ENCODE assay signal across 8 cellular contexts in the genomic region with DNA sequence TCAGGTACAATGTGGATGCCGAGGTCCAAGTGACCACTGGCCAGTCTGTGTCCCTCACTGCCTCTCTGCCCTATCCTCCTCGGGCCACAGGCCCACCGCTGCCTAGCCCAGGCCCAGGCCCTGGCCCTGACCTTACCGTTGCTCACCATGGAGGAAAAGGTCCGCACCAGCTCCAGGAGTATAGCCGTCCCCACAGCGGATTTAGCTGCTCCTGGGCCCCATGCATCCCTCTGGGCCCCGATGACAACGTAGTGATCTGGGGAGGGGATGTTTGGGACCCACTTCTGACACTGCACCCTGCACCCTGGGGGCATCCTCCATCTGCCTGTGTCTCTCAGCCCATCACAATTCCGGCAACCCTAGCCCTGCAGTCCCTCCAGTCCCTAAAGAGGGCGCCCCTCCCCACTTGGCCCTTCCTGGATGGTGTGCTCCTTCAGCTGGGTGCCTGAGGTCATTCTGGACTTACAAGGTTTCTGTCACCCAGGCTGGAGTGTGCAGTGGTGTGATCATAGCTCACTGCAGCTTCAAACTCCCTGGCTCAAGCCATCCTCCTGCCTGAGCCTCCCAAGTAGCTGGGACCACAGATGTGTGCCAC. TPM values are rescaled to one million over a fixed set of nuclear protein-coding genes. Genes with fewer than 3 reads are reported as not detected.
DNase-seq lines count a peak whose midpoint lies in the region; ATAC-seq and TF ChIP-seq lines count a peak whose summit lies in the region.

No MANE protein-coding gene starts in this region.

- no peak overlapping the region for H2AFZ ChIP-seq in HCT116 (ENCODE audit: low read depth, low read length, poor library complexity, severe bottlenecking)
- H2AFZ ChIP-seq in SU-DHL-6 (ENCODE audit: low read depth, low read length, severe bottlenecking): no peak overlapping the region

- TF ChIP-seq RAD21 in HCT116 (IDR thresholded peaks at IDR 0.05; ENCODE audit: low read depth): no peak

- intact Hi-C loops in HCT116 (cut with micrococcal nuclease): no loop called here
- intact Hi-C loops in ascending aorta (cut with DNase I): no loop called here

- no TSS peak for BruUV-seq in HCT116 (replicated peaks; lab: Mats Ljungman, UMichigan)

- TF ChIP-seq CTCF in HCT116 (IDR thresholded peaks at IDR 0.05 in 2 of 3, conservative IDR thresholded peaks at IDR 0.05 in 1 of 3; ENCODE audit: borderline replicate concordance in 1 of 3, insufficient read depth in 1 of 3, low read depth in 2 of 3, low read length in 2 of 3) (peak in 2 of 3 experiments; percentile 63 to 70; a peak in 4 of 6 replicates), SU-DHL-6 (IDR thresholded peaks at IDR 0.05; ENCODE audit: insufficient read depth, low read length, poor library complexity, severe bottlenecking) (peak; percentile 56), ascending aorta (IDR thresholded peaks at IDR 0.05) (no peak)

- H3K36me3 ChIP-seq in HCT116 (ENCODE audit: control insufficient read depth in 1 of 2, insufficient read depth in 2 of 2, low read length in 2 of 2) (no peaks in the 10 kb centered on the region), SU-DHL-6 (ENCODE audit: low read length) (no peaks in the 10 kb centered on the region), ascending aorta (no peaks in the 10 kb centered on the region)

- RAD21 ChIA-PET in HCT116 (lab: Charles Lee; ENCODE audit: low non-redundant PET in 1 of 2, low total read pairs in 2 of 2, uncharacterized antibody in 2 of 2, unreplicated experiment in 2 of 2): no interaction called here

- no peaks in the 10 kb centered on the region for H3K9me3 ChIP-seq in HCT116 (ENCODE audit: control insufficient read depth in 1 of 2, insufficient read depth in 1 of 2, low read depth in 1 of 2, low read length in 2 of 2)
- H3K9me3 ChIP-seq in SU-DHL-6 (ENCODE audit: insufficient read depth, low read length): no peaks in the 10 kb centered on the region
- no peaks in the 10 kb centered on the region for H3K9me3 ChIP-seq in ascending aorta

- peaks cover 18% of the 10 kb centered on the region for H3F3A ChIP-seq in SU-DHL-6 (ENCODE audit: insufficient read depth)

- H3K9ac ChIP-seq in HCT116 (ENCODE audit: low read length) (no peak overlapping the region), SU-DHL-6 (ENCODE audit: low read length) (no peak overlapping the region)

- H3K4me3 ChIP-seq in HCT116 (replicated peaks in 1 of 2; ENCODE audit: low read depth in 1 of 2, low read length in 2 of 2) (no peak overlapping the region), SU-DHL-6 (ENCODE audit: insufficient read depth, low read length, poor library complexity, severe bottlenecking) (no peak overlapping the region), ascending aorta (no peak overlapping the region)

- POLR2A ChIA-PET in HCT116 (lab: Charles Lee): interaction anchor here (1.8 kb wide), 1 partner anchor 17 kb away, joined by 6 read pairs; a partner anchor contains a TSS

- H3K4me1 ChIP-seq in HCT116 (ENCODE audit: control insufficient read depth in 1 of 2, insufficient read depth in 2 of 2, low read length in 2 of 2): peaks cover 6 to 43% of the 10 kb centered on the region in 2 experiments; a peak in 3 of 4 replicates
- peaks cover 3 to 11% of the 10 kb centered on the region in 2 donors for H3K4me1 ChIP-seq in ascending aorta

- H3K79me2 ChIP-seq in HCT116 (ENCODE audit: insufficient read depth, low read length): peaks cover 5% of the 10 kb centered on the region; the same call in 1 of the 2 replicates
- no peaks in the 10 kb centered on the region for H3K79me2 ChIP-seq in SU-DHL-6 (ENCODE audit: insufficient read depth, low read length)

- ATAC-seq in HCT116 (peak; percentile 31), HG02759 (IDR thresholded peaks at IDR 0.05; ENCODE audit: unreplicated experiment) (no peak)

- H3K4me2 ChIP-seq in HCT116 (ENCODE audit: low read length) (no peak overlapping the region), SU-DHL-6 (ENCODE audit: low read depth, low read length, poor library complexity, severe bottlenecking) (no peak overlapping the region)

- DNase-seq in COLO668 (lab: John Stamatoyannopoulos, UW; ENCODE audit: unreplicated experiment) (peak; percentile 54), HCT116 (ENCODE audit: low read depth, low spot score) (peak; percentile 28), iPS-NIHi7 (ENCODE audit: extremely low spot score) (peak; percentile 86), NCI-H446 treated with DMSO at 0.1 percent for 48 hours (lab: John Stamatoyannopoulos, UW) (no peak), ascending aorta (ENCODE audit: low spot score in 2 of 2) (no peak), COR-L47 (lab: John Stamatoyannopoulos, UW) (no peak)

- CTCF ChIA-PET in HCT116 (lab: Charles Lee): interaction anchor here (0.7 to 2.0 kb wide), 9 partner anchors 9 to 223 kb away, joined by 3 to 7 read pairs (median 4); a partner anchor contains a TSS

- no peaks in the 10 kb centered on the region for H3K9me2 ChIP-seq in HCT116 (ENCODE audit: insufficient read depth)
- no peaks in the 10 kb centered on the region for H3K9me2 ChIP-seq in SU-DHL-6 (replicated peaks; ENCODE audit: insufficient read depth, low read length)

- no peak for TF ChIP-seq POLR2A in HCT116 (IDR thresholded peaks at IDR 0.05; ENCODE audit: borderline replicate concordance, extremely low read depth, insufficient read depth, insufficient read length)

- no peaks in the 10 kb centered on the region for H3K27me3 ChIP-seq in HCT116 (ENCODE audit: insufficient read depth, low read length)
- no peaks in the 10 kb centered on the region for H3K27me3 ChIP-seq in SU-DHL-6 (ENCODE audit: low read length)
- H3K27me3 ChIP-seq in ascending aorta: peaks cover 5% of the 10 kb centered on the region

- H3K27ac ChIP-seq in HCT116 (ENCODE audit: low read depth, low read length) (peak overlapping the region; percentile 10; the same call in 1 of the 2 replicates), SU-DHL-6 (ENCODE audit: low read depth, low read length) (no peak overlapping the region), ascending aorta (no peak overlapping the region)

- H4K20me1 ChIP-seq in HCT116 (ENCODE audit: insufficient read depth) (no peaks in the 10 kb centered on the region), SU-DHL-6 (ENCODE audit: low read depth, low read length) (no peaks in the 10 kb centered on the region)

TF ChIP-seq in HCT116, 20 proteins besides CTCF, POLR2A, EP300 and RAD21:
- TF ChIP-seq POLR2AphosphoS5 (IDR thresholded peaks at IDR 0.05; ENCODE audit: low read depth, low read length) (peak; percentile 29; the same call in 1 of the 2 replicates), CEBPB (IDR thresholded peaks at IDR 0.05; ENCODE audit: low read depth) (no peak), EZH2 (IDR thresholded peaks at IDR 0.05) (no peak), JUND (IDR thresholded peaks at IDR 0.05) (no peak)

RNA-seq across cellular contexts. Expression of a gene that starts 12.1 kb away (rescaled TPM):
- total RNA-seq in HCT116 (2021; ENCODE audit: unreplicated experiment) (11.8 TPM), ascending aorta (not detected)
- 9.7 and 10.9 TPM in 2 replicates for polyA plus RNA-seq in HCT116 (2012)

RNA-seq across cellular contexts. Expression of a gene that starts 16.9 kb away (rescaled TPM):
- 32.8 TPM for total RNA-seq in HCT116 (2021; ENCODE audit: unreplicated experiment)
- 23.3 and 27.3 TPM in 2 replicates for polyA plus RNA-seq in HCT116 (2012)
- total RNA-seq in ascending aorta: 11.0 TPM

RNA-seq across cellular contexts. Expression of a gene that starts 27.0 kb away (rescaled TPM):
- total RNA-seq in HCT116 (2021; ENCODE audit: unreplicated experiment) (not detected), ascending aorta (not detected)
- polyA plus RNA-seq in HCT116 (2012): not detected in 2 replicates

RNA-seq across cellular contexts. Expression of a gene that starts 27.1 kb away (rescaled TPM):
- 12.4 TPM for total RNA-seq in HCT116 (2021; ENCODE audit: unreplicated experiment)
- 12.0 and 16.8 TPM in 2 replicates for polyA plus RNA-seq in HCT116 (2012)
- total RNA-seq in ascending aorta: 124 TPM

RNA-seq across cellular contexts. Expression of a gene that starts 43.1 kb away (rescaled TPM):
- 2.1 TPM for total RNA-seq in HCT116 (2021; ENCODE audit: unreplicated experiment)
- polyA plus RNA-seq in HCT116 (2012): 1.8 and 2.1 TPM in 2 replicates
- not detected for total RNA-seq in ascending aorta

Comparison
In these comparisons a context has a peak if more than half of its experiments do, and no peak if none do; other contexts are left out.
1. DNase-seq: peak in COLO668 (single experiment), HCT116 (single experiment) and iPS-NIHi7 (single experiment); none in NCI-H446 treated with DMSO at 0.1 percent for 48 hours (single experiment), ascending aorta (0 of 2) and COR-L47 (single experiment).
2. CTCF ChIP-seq: peak in HCT116 (2 of 3) and SU-DHL-6 (single experiment); none in ascending aorta (0 of 3).
3. RNA of a gene that starts 12.1 kb away (total RNA-seq): 11.8 TPM in HCT116 (single experiment); not detected in ascending aorta (single experiment); every median in the first group is over 10 times any median in the second.